8 cellular contexts compared by ENCODE assay signal in genomic region chr10:91251430-91252056, GRCh38. TPM values are rescaled to one million over a fixed set of nuclear protein-coding genes. Genes with fewer than 3 reads are reported as not detected.
A peak's percentile ranks its signal among the peaks of the same experiment; 100 is the strongest.
DNase-seq lines count a peak whose midpoint lies in the region; ATAC-seq and TF ChIP-seq lines count a peak whose summit lies in the region.

No MANE protein-coding gene starts in this region.

- TF ChIP-seq CTCF in glutamatergic neuron (IDR thresholded peaks at IDR 0.05; ENCODE audit: partially characterized antibody, unreplicated experiment), result peak; percentile 87

- H3K4me1 Mint-ChIP-seq in activated naive CD4-positive, alpha-beta T cell treated with anti-CD3 and anti-CD28 coated beads, Interleukin-2, amount 10 ng/mL, durations not matched to agents 7 days and 5 days, result peaks cover 8% of the 10 kb centered on the region
- H3K4me1 Mint-ChIP-seq in glutamatergic neuron (ENCODE audit: low read depth, unreplicated experiment), result no peaks in the 10 kb centered on the region

- H3K27me3 Mint-ChIP-seq in activated naive CD4-positive, alpha-beta T cell treated with anti-CD3 and anti-CD28 coated beads, Interleukin-2, amount 10 ng/mL, durations not matched to agents 7 days and 5 days, result no peaks in the 10 kb centered on the region
- H3K27me3 Mint-ChIP-seq in glutamatergic neuron (ENCODE audit: unreplicated experiment), result no peaks in the 10 kb centered on the region

- H3K4me3 Mint-ChIP-seq in activated naive CD4-positive, alpha-beta T cell treated with anti-CD3 and anti-CD28 coated beads, Interleukin-2, amount 10 ng/mL, durations not matched to agents 7 days and 5 days, result no peak overlapping the region
- H3K4me3 Mint-ChIP-seq in glutamatergic neuron (ENCODE audit: unreplicated experiment), result no peak overlapping the region

- ATAC-seq in GM21723 (IDR thresholded peaks at IDR 0.05; ENCODE audit: unreplicated experiment), result no peak

- H3K36me3 Mint-ChIP-seq in activated naive CD4-positive, alpha-beta T cell treated with anti-CD3 and anti-CD28 coated beads, Interleukin-2, amount 10 ng/mL, durations not matched to agents 7 days and 5 days, result peaks cover 43% of the 10 kb centered on the region
- no peaks in the 10 kb centered on the region for H3K36me3 Mint-ChIP-seq in glutamatergic neuron (ENCODE audit: unreplicated experiment)

- CTCF ChIA-PET in activated naive CD4-positive, alpha-beta T cell treated with anti-CD3 and anti-CD28 coated beads, Interleukin-2, amount 10 ng/mL, durations not matched to agents 7 days and 5 days (lab: Charles Lee), result interaction anchor here (0.7 to 6.6 kb wide), 25 partner anchors 12 to 372 kb away, joined by 3 to 129 read pairs (median 5); no protein-coding TSS in a partner anchor

- H3K27ac Mint-ChIP-seq in activated naive CD4-positive, alpha-beta T cell treated with anti-CD3 and anti-CD28 coated beads, Interleukin-2, amount 10 ng/mL, durations not matched to agents 7 days and 5 days, result no peak overlapping the region
- H3K27ac Mint-ChIP-seq in glutamatergic neuron (ENCODE audit: unreplicated experiment), result no peak overlapping the region

- no peaks in the 10 kb centered on the region for H3K9me3 Mint-ChIP-seq in activated naive CD4-positive, alpha-beta T cell treated with anti-CD3 and anti-CD28 coated beads, Interleukin-2, amount 10 ng/mL, durations not matched to agents 7 days and 5 days
- no peaks in the 10 kb centered on the region for H3K9me3 Mint-ChIP-seq in glutamatergic neuron (ENCODE audit: unreplicated experiment)

- DNase-seq in SHP77 (lab: John Stamatoyannopoulos, UW), result peak; percentile 4 to 26
- no peak for DNase-seq in SHP77 treated with DMSO at 0.1 percent for 48 hours (lab: John Stamatoyannopoulos, UW)
- DNase-seq in HUDEP-2 (lab: John Stamatoyannopoulos, UW; ENCODE audit: unreplicated experiment in 76 of 76), result peak in 45 of 76 experiments; percentile 1 to 63 (median 18)
- peak; percentile 52 for DNase-seq in RPMI7951 (ENCODE audit: low read depth)
- peak; percentile 66 for DNase-seq in activated naive CD4-positive, alpha-beta T cell treated with anti-CD3 and anti-CD28 coated beads, Interleukin-2, amount 10 ng/mL, durations not matched to agents 7 days and 5 days
- DNase-seq in glutamatergic neuron, result peak; percentile 24
- DNase-seq in posterior cingulate gyrus, result peak in 7 of 10 donors; percentile 16 to 77 (median 60)

- intact Hi-C loops in posterior cingulate gyrus (cut with DNase I), result loop anchor here (1.0 to 2.0 kb wide), 4 partner anchors 89 to 340 kb away; no protein-coding TSS in a partner anchor

RNA-seq across cellular contexts. Expression of gene PCGF5, which starts 31.1 kb away (rescaled TPM):
- 29.5 and 31.8 TPM in 2 replicates for total RNA-seq in RPMI7951 (2014; rRNA removed; shearing (Covaris generic))
- 3.0 TPM for total RNA-seq in glutamatergic neuron (ENCODE audit: unreplicated experiment)
